Comparison of ENCODE assay signal across 8 cellular contexts in genomic region chr2:223970343-223971128, GRCh38. TPM values are rescaled to one million over a fixed set of nuclear protein-coding genes. Genes with fewer than 3 reads are reported as not detected.
A peak's percentile ranks its signal among the peaks of the same experiment; 100 is the strongest.
DNase-seq lines count a peak whose midpoint lies in the region; ATAC-seq, FAIRE-seq and TF ChIP-seq lines count a peak whose summit lies in the region.

No MANE protein-coding gene starts in this region.

- no peak overlapping the region for H3K27ac Mint-ChIP-seq in activated T-cell treated with anti-CD3 and anti-CD28 coated beads, Interleukin-2, amount 50 U/mL, for 72 hours

- H3K9me3 Mint-ChIP-seq in activated T-cell treated with anti-CD3 and anti-CD28 coated beads, Interleukin-2, amount 50 U/mL, for 72 hours, result no peaks in the 10 kb centered on the region

- H3K4me1 ChIP-seq in psoas muscle, result no peaks in the 10 kb centered on the region

- ATAC-seq in HG03196 (IDR thresholded peaks at IDR 0.05; ENCODE audit: unreplicated experiment) (peak; percentile 87), psoas muscle (peak in 2 of 4 donors; percentile 60 to 79)
- ATAC-seq in activated T-cell treated with anti-CD3 and anti-CD28 coated beads, Interleukin-2, amount 50 U/mL, for 72 hours (replicated peaks in 1 of 2), result peak; percentile 64 to 69

- DNase-seq in Ammon's horn (ENCODE audit: low spot score) (peak; percentile 69), GM18507 (ENCODE audit: extremely low spot score, insufficient read length, low read depth) (no peak), NOMO-1 (lab: John Stamatoyannopoulos, UW; ENCODE audit: unreplicated experiment in 2 of 2) (peak; percentile 25 to 65), germinal center (ENCODE audit: low spot score) (peak; percentile 25), psoas muscle (no peak), cerebellar nuclear complex (lab: John Stamatoyannopoulos, UW) (no peak)
- DNase-seq in activated T-cell treated with anti-CD3 and anti-CD28 coated beads, Interleukin-2, amount 50 U/mL, for 72 hours, result peak; percentile 56 to 68

- H3K27me3 Mint-ChIP-seq in activated T-cell treated with anti-CD3 and anti-CD28 coated beads, Interleukin-2, amount 50 U/mL, for 72 hours (ENCODE audit: low read depth), result no peaks in the 10 kb centered on the region

- H3K36me3 Mint-ChIP-seq in activated T-cell treated with anti-CD3 and anti-CD28 coated beads, Interleukin-2, amount 50 U/mL, for 72 hours (ENCODE audit: insufficient read depth in 2 of 2), result peaks cover 0 to 2% of the 10 kb centered on the region in 2 donors

- H3K9me3 ChIP-seq in psoas muscle, result no peaks in the 10 kb centered on the region

- FAIRE-seq in GM18507 (lab: Jason Lieb, UNC), result peak; percentile 86

- no peak overlapping the region for H3K27ac ChIP-seq in psoas muscle

- WGBS in psoas muscle, 3 donors, result 59 to 66% (median 66%) methylated on average over 8 of the region's 8 CpGs

- H3K4me1 Mint-ChIP-seq in activated T-cell treated with anti-CD3 and anti-CD28 coated beads, Interleukin-2, amount 50 U/mL, for 72 hours (ENCODE audit: low read depth), result peaks cover 21% of the 10 kb centered on the region

- H3K4me3 ChIP-seq in psoas muscle, result no peak overlapping the region

- H3K27me3 ChIP-seq in psoas muscle (ENCODE audit: insufficient read depth in 3 of 3, low read length in 2 of 3), result no peaks in the 10 kb centered on the region

- peaks cover 6 to 27% of the 10 kb centered on the region in 2 donors for H3K36me3 ChIP-seq in psoas muscle (ENCODE audit: insufficient read depth in 1 of 2, low read depth in 1 of 2)

- H3K4me3 Mint-ChIP-seq in activated T-cell treated with anti-CD3 and anti-CD28 coated beads, Interleukin-2, amount 50 U/mL, for 72 hours, result no peak overlapping the region

- intact Hi-C loops in psoas muscle (cut with DNase I), result loop anchor here (5.0 kb wide), 2 partner anchors 312 to 397 kb away; no protein-coding TSS in a partner anchor

- TF ChIP-seq CTCF in psoas muscle (IDR thresholded peaks at IDR 0.05), result peak; percentile 97

RNA-seq across cellular contexts. Expression of gene MRPL44, which starts 13.3 kb away (rescaled TPM):
- total RNA-seq in activated T-cell treated with anti-CD3 and anti-CD28 coated beads, Interleukin-2, amount 50 U/mL, for 72 hours, result 10 to 100 TPM; 34.0 to 36.8 TPM
- total RNA-seq in psoas muscle, result 10 to 100 TPM; 26.4 to 37.9 (median 28.1) TPM
- polyA plus RNA-seq in psoas muscle, result 10 to 100 TPM; 26.3 to 48.4 (median 44.0) TPM

RNA-seq across cellular contexts. Expression of gene WDFY1, which starts 25.4 kb away (rescaled TPM):
- total RNA-seq in activated T-cell treated with anti-CD3 and anti-CD28 coated beads, Interleukin-2, amount 50 U/mL, for 72 hours, result 10 to 100 TPM; 57.4 to 61.7 TPM
- 10 to 100 TPM; 11.2 to 21.8 (median 15.2) TPM for total RNA-seq in psoas muscle
- 10 to 100 TPM in 2 of 3 donors, 1 to 10 TPM in 1; 9.7 to 21.8 (median 10.2) TPM for polyA plus RNA-seq in psoas muscle

Comparison
In these comparisons a context has a peak if more than half of its experiments do, and no peak if none do; other contexts are left out.
1. DNase-seq: peak in Ammon's horn (single experiment), NOMO-1 (2 of 2), activated T-cell treated with anti-CD3 and anti-CD28 coated beads, Interleukin-2, amount 50 U/mL, for 72 hours (2 of 2) and germinal center (single experiment); none in GM18507 (single experiment), psoas muscle (0 of 2) and cerebellar nuclear complex (0 of 2).